In the genomic region with DNA sequence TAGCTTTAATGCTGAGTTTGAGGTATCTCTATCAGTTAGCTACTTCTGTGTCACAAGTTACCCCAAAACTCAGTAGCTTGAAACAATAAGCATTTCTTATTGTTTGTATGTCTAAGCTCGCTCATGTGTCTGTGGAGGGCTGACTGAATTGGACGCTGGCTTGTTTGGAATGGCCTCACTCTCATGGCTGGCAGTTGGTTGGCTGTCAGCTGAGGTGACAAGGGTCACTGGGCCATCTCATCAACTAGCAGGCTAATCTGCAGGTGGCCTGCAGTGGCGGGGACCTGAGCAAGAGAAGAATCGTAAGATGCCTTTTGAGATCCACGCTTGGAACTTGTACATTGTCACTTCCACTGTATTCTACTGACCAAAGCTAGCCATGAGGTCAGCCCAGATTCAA, we compare ENCODE assay signal across 9 cellular contexts. TPM values are rescaled to one million over a fixed set of nuclear protein-coding genes. Genes with fewer than 3 reads are reported as not detected.
"Had no signal": no experiment of that assay in that cellular context is flagged by ENCODE, and none has a peak within 500 bp of the region (broad histone marks: within the 10 kb centered on the region; RNA-seq: fewer than 3 reads in every experiment).

No MANE protein-coding gene starts in this region.

- H2AFZ ChIP-seq: GM23338 had no signal

- H3K27ac Mint-ChIP-seq: GM23338, H9, IgD-negative memory B cell had no signal

- H3K9ac ChIP-seq: KMS-11 had no signal

- DNase-seq: H9, HCEC 1CT, KBM-7 had no signal

- H3K4me1 Mint-ChIP-seq: GM23338, H9, IgD-negative memory B cell had no signal

- H3K4me2 ChIP-seq: GM23338, KMS-11 had no signal

- H3K9me3 Mint-ChIP-seq: GM23338, H9, IgD-negative memory B cell had no signal

- ATAC-seq: GM23338 had no signal

- H3K4me3 ChIP-seq: GM23338 had no signal

- H3K4me3 Mint-ChIP-seq: GM23338, H9, IgD-negative memory B cell had no signal

- H3K36me3 Mint-ChIP-seq: IgD-negative memory B cell had no signal

- FAIRE-seq: H1, H54 had no signal

- H3K27ac ChIP-seq: HL-60, KMS-11 had no signal

RNA-seq across cellular contexts. Expression of gene DLX2, which starts 13.4 kb away (rescaled TPM):
- total RNA-seq: H9 had no signal
- polyA plus RNA-seq: H1, IgD-negative memory B cell had no signal

RNA-seq across cellular contexts. Expression of gene DLX1, which starts 30.8 kb away (rescaled TPM):
- total RNA-seq: GM23338, H1, H9 had no signal
- polyA plus RNA-seq: GM23338, IgD-negative memory B cell had no signal
